ENCODE assay signal across 13 cellular contexts in the genomic region with DNA sequence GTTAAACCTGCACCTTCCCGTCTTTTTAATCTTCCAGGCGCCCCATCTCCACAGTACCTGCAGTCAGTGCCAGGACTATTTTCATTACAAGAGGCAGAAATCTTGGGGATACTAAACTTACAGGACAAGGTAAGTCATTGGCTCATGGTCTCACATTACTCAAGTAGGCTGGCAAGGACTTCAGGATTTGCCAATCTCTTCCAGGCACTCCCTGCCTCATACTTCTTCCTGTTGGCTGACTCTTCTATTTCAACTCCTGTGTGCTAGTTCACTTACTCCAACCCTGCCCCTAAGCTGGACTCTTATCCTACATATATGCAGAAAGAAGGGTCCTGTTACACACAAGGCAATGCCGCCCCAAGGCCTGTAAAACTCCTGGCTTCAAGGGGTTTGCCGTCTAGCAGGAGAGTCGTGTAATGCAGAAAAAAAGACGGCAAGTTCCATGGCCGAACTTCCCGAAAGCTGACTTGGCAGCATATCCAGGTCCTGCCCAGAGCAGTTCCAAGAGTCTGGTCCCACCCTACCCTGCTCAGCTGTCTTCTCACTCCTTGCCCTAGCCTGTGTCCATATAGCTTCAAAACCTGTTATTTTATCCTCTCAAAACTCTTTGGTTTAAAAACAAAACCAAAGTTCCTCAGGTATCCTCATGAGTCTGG. TPM values are rescaled to one million over a fixed set of nuclear protein-coding genes. Genes with fewer than 3 reads are reported as not detected.
DNase-seq lines count a peak whose midpoint lies in the region; ATAC-seq and TF ChIP-seq lines count a peak whose summit lies in the region.
"Had no signal": no experiment of that assay in that cellular context is flagged by ENCODE, and none has a peak within 500 bp of the region (broad histone marks: within the 10 kb centered on the region; RNA-seq: fewer than 3 reads in every experiment).

No MANE protein-coding gene starts in this region.

- H2BK12ac ChIP-seq in neuronal stem cell (ENCODE audit: low read length): no peak overlapping the region

- H3K27me3 ChIP-seq in GM23248 (replicated peaks; ENCODE audit: insufficient read depth) (no peaks in the 10 kb centered on the region), lower lobe of right lung (ENCODE audit: low read depth) (no peaks in the 10 kb centered on the region), neuronal stem cell (ENCODE audit: control insufficient read depth in 3 of 3, insufficient read depth in 3 of 3, low read depth in 1 of 3, low read length in 3 of 3) (no peaks in the 10 kb centered on the region)
- H3K27me3 ChIP-seq: hepatocyte, testis had no signal

- H3K4me3 ChIP-seq in GM23248: peak overlapping the region; percentile 55
- no peak overlapping the region for H3K4me3 ChIP-seq in cardiac fibroblast (replicated peaks in 1 of 2; ENCODE audit: low read depth in 2 of 2, low read length in 2 of 2)
- H3K4me3 ChIP-seq in lower lobe of right lung: no peak overlapping the region
- H3K4me3 ChIP-seq in neuronal stem cell (ENCODE audit: low read length in 2 of 2): no peak overlapping the region
- H3K4me3 ChIP-seq: hepatocyte, testis had no signal

- in situ Hi-C loops in GM23248 (cut with MboI): no loop called here

- H2BK120ac ChIP-seq in neuronal stem cell (ENCODE audit: low read depth, low read length): no peak overlapping the region

- no peak overlapping the region for H3K23ac ChIP-seq in neuronal stem cell (ENCODE audit: low read depth, low read length, poor library complexity)

- WGBS in GM23248 (ENCODE audit: low coverage in 1 of 2, low lambda C conversion rate in 2 of 2, missing lambda C conversion rate in 2 of 2), 2 experiments: 38 to 40% methylated on average over 8 of the region's 8 CpGs
- no CpG with 5 or more reads among the region's 8 CpGs for WGBS in neuronal stem cell (ENCODE audit: extremely low coverage in 2 of 2, insufficient read length in 2 of 2, insufficient replicate concordance in 1 of 2), 2 donors

- H3K27ac ChIP-seq in C4-2B: peak overlapping the region; percentile 67
- peak overlapping the region; percentile 68 for H3K27ac ChIP-seq in GM23248
- H3K27ac ChIP-seq in lower lobe of right lung: peak overlapping the region; percentile 44
- no peak overlapping the region for H3K27ac ChIP-seq in neuronal stem cell (replicated peaks; ENCODE audit: low read length)
- H3K27ac ChIP-seq: hepatocyte, testis had no signal

- H3K9me3 ChIP-seq in GM23248 (ENCODE audit: low read depth) (no peaks in the 10 kb centered on the region), lower lobe of right lung (no peaks in the 10 kb centered on the region), neuronal stem cell (replicated peaks in 1 of 2; ENCODE audit: control insufficient read depth in 2 of 2, insufficient read depth in 1 of 2, low read depth in 1 of 2, low read length in 2 of 2) (no peaks in the 10 kb centered on the region)
- H3K9me3 ChIP-seq: testis had no signal

- peak; percentile 84 for DNase-seq in GM23248
- peak; percentile 60 to 76 for DNase-seq in cardiac fibroblast (ENCODE audit: low read depth in 2 of 2)
- no peak for DNase-seq in lower lobe of right lung
- no peak for DNase-seq in neuronal stem cell (ENCODE audit: low spot score)
- DNase-seq in NCI-H1417 (lab: John Stamatoyannopoulos, UW): no peak
- DNase-seq in Kasumi-1 (lab: John Stamatoyannopoulos, UW): no peak
- DNase-seq: activated CD4-positive, alpha-beta T cell treated with anti-CD3 and anti-CD28 coated beads for 4 hours; activated naive CD8-positive, alpha-beta T cell treated with anti-CD3 and anti-CD28 coated beads, Interleukin-2, amount 10 ng/mL, durations not matched to agents 7 days and 5 days; dermis blood vessel endothelial cell; testis had no signal

- TF ChIP-seq CTCF in C4-2B (conservative IDR thresholded peaks at IDR 0.05) (no peak), cardiac fibroblast (IDR thresholded peaks at IDR 0.05; ENCODE audit: low read depth, low read length) (no peak), lower lobe of right lung (IDR thresholded peaks at IDR 0.05) (no peak)

- H3K79me2 ChIP-seq in GM23248 (ENCODE audit: insufficient read depth): peaks cover 73% of the 10 kb centered on the region

- H2AK5ac ChIP-seq in neuronal stem cell (ENCODE audit: low read depth, low read length): no peak overlapping the region

- intact Hi-C loops in lower lobe of right lung (cut with DNase I): no loop called here

- H3K79me1 ChIP-seq in neuronal stem cell (ENCODE audit: low read depth, low read length): no peaks in the 10 kb centered on the region

- H3K36me3 ChIP-seq in GM23248 (ENCODE audit: low read depth) (no peaks in the 10 kb centered on the region), lower lobe of right lung (no peaks in the 10 kb centered on the region), neuronal stem cell (replicated peaks in 1 of 2; ENCODE audit: control insufficient read depth in 2 of 2, insufficient read depth in 2 of 2, low read length in 2 of 2) (no peaks in the 10 kb centered on the region)

- no peak overlapping the region for H2BK15ac ChIP-seq in neuronal stem cell (ENCODE audit: low read length)

- peak overlapping the region; percentile 86 for H3K4me2 ChIP-seq in GM23248 (ENCODE audit: unreplicated experiment)
- no peak overlapping the region for H3K4me2 ChIP-seq in neuronal stem cell (ENCODE audit: insufficient read depth, low read length, poor library complexity, severe bottlenecking)

- peak overlapping the region; percentile 47 for H2AFZ ChIP-seq in GM23248
- H2AFZ ChIP-seq in neuronal stem cell (ENCODE audit: low read length): no peak overlapping the region
- H2AFZ ChIP-seq: hepatocyte had no signal

- no peak overlapping the region for H4K8ac ChIP-seq in neuronal stem cell (ENCODE audit: low read depth, low read length)

- H3K4ac ChIP-seq in neuronal stem cell (ENCODE audit: low read length): no peak overlapping the region

- H2BK5ac ChIP-seq in neuronal stem cell (ENCODE audit: low read length): no peak overlapping the region

- no peaks in the 10 kb centered on the region for H3K9me2 ChIP-seq in GM23248 (ENCODE audit: insufficient read depth)

- no peak overlapping the region for H3K14ac ChIP-seq in neuronal stem cell (ENCODE audit: low read length)

- no peak overlapping the region; the same call in 1 of the 2 replicates for H3K9ac ChIP-seq in GM23248
- no peak overlapping the region for H3K9ac ChIP-seq in neuronal stem cell (ENCODE audit: low read depth, low read length, poor library complexity)

- H4K91ac ChIP-seq in neuronal stem cell (ENCODE audit: low read depth, low read length, poor library complexity): no peak overlapping the region

- H3K4me1 ChIP-seq in GM23248 (ENCODE audit: insufficient read depth) (peaks cover 34% of the 10 kb centered on the region), lower lobe of right lung (peaks cover 67% of the 10 kb centered on the region), neuronal stem cell (ENCODE audit: control insufficient read depth in 2 of 2, insufficient read depth in 1 of 2, low read depth in 1 of 2, low read length in 2 of 2) (peaks cover 0 to 7% of the 10 kb centered on the region in 2 donors)
- H3K4me1 ChIP-seq: testis had no signal

- peaks cover 28% of the 10 kb centered on the region for H3F3A ChIP-seq in GM23248 (ENCODE audit: insufficient read depth)

- no peaks in the 10 kb centered on the region for H4K20me1 ChIP-seq in GM23248 (ENCODE audit: insufficient read depth)

- H3K18ac ChIP-seq in neuronal stem cell (ENCODE audit: low read length): no peak overlapping the region

- ATAC-seq in lower lobe of right lung: peak; percentile 74 to 85
- no peak for ATAC-seq in HG03378 (IDR thresholded peaks at IDR 0.05; ENCODE audit: unreplicated experiment)

RNA-seq across cellular contexts. Expression of a gene that starts 14.8 kb away (rescaled TPM):
- total RNA-seq in GM23248 (2014; rRNA removed; shearing (Covaris generic)): 5.7 and 5.8 TPM in 2 replicates
- 9.9 and 13.7 TPM in 2 replicates for polyA plus RNA-seq in GM23248 (2016; fragmentation: Nextera tagmentation; extraction: Ambion mirVana)
- 39.7 TPM for total RNA-seq in lower lobe of right lung
- polyA plus RNA-seq in neuronal stem cell (2013, experiment 1 of 2): 3.0 TPM
- polyA plus RNA-seq in neuronal stem cell (2013, experiment 2 of 2): 2.7 TPM

Comparison
In these comparisons a context has a peak if more than half of its experiments do, and no peak if none do; other contexts are left out.
1. DNase-seq: peak in GM23248 (single experiment) and cardiac fibroblast (2 of 2); none in lower lobe of right lung (single experiment), neuronal stem cell (single experiment), NCI-H1417 (0 of 3) and Kasumi-1 (0 of 2).